30 cellular contexts compared by ENCODE assay signal in genomic region chr5:80782626-80783025, GRCh38.
"Had no signal": no experiment of that assay in that cellular context is flagged by ENCODE, and none has a peak within 500 bp of the region (broad histone marks: within the 10 kb centered on the region; RNA-seq: fewer than 3 reads in every experiment).

No MANE protein-coding gene starts in this region.

- H3K4me3 Mint-ChIP-seq: activated B cell treated with CpG ODN at 0.5 μM for 24 hours; activated CD8-positive, alpha-beta T cell treated with anti-CD3 and anti-CD28 coated beads for 36 hours; activated naive CD4-positive, alpha-beta T cell treated with anti-CD3 and anti-CD28 coated beads, Interleukin-2, amount 50 U/mL, for 24 hours; activated naive CD8-positive, alpha-beta T cell treated with anti-CD3 and anti-CD28 coated beads, Interleukin-2, amount 50 U/mL, for 24 hours; nephron; stimulated activated effector memory CD8-positive, alpha-beta T cell treated with anti-CD3 and anti-CD28 coated beads, Interleukin-12 subunit alpha, Interleukin-12 subunit beta, amount 100 ng/mL, for 72 hours; stimulated activated naive CD8-positive, alpha-beta T cell treated with anti-CD3 and anti-CD28 coated beads, Interleukin-15, Interleukin-2, amounts not matched to agents 100 ng/mL and 50 ng/mL, for 24 hours; type B pancreatic cell had no signal

- H3K36me3 Mint-ChIP-seq: type B pancreatic cell had no signal

- H3K27ac ChIP-seq: cardiac muscle cell, colonic mucosa, heart right ventricle, right lobe of liver, skin epidermis, thoracic aorta, vagina had no signal

- H3K27ac Mint-ChIP-seq: activated B cell treated with CpG ODN at 0.5 μM for 24 hours; activated CD8-positive, alpha-beta T cell treated with anti-CD3 and anti-CD28 coated beads for 36 hours; activated naive CD4-positive, alpha-beta T cell treated with anti-CD3 and anti-CD28 coated beads, Interleukin-2, amount 50 U/mL, for 24 hours; activated naive CD8-positive, alpha-beta T cell treated with anti-CD3 and anti-CD28 coated beads, Interleukin-2, amount 50 U/mL, for 24 hours; activated T-helper 2 cell treated with anti-CD3 and anti-CD28 coated beads, Interferon-gamma antibody, Interleukin-2, Interleukin-4, amounts not matched to agents 10 μg/mL and 5 μg/mL and 100 μg/mL, durations not matched to agents 14 hours and 24 hours and 36 hours; nephron; stimulated activated effector memory CD8-positive, alpha-beta T cell treated with anti-CD3 and anti-CD28 coated beads, Interleukin-12 subunit alpha, Interleukin-12 subunit beta, amount 100 ng/mL, for 72 hours; stimulated activated naive CD8-positive, alpha-beta T cell treated with anti-CD3 and anti-CD28 coated beads, Interleukin-15, Interleukin-2, amounts not matched to agents 100 ng/mL and 50 ng/mL, for 24 hours; type B pancreatic cell had no signal

- H3K9me3 ChIP-seq: colonic mucosa, heart right ventricle, right lobe of liver, thoracic aorta, vagina had no signal

- H3K9me3 Mint-ChIP-seq: activated B cell treated with CpG ODN at 0.5 μM for 24 hours; activated CD8-positive, alpha-beta T cell treated with anti-CD3 and anti-CD28 coated beads for 36 hours; activated naive CD4-positive, alpha-beta T cell treated with anti-CD3 and anti-CD28 coated beads, Interleukin-2, amount 50 U/mL, for 24 hours; activated naive CD8-positive, alpha-beta T cell treated with anti-CD3 and anti-CD28 coated beads, Interleukin-2, amount 50 U/mL, for 24 hours; activated T-helper 2 cell treated with anti-CD3 and anti-CD28 coated beads, Interferon-gamma antibody, Interleukin-2, Interleukin-4, amounts not matched to agents 10 μg/mL and 5 μg/mL and 100 μg/mL, durations not matched to agents 14 hours and 24 hours and 36 hours; nephron; stimulated activated effector memory CD8-positive, alpha-beta T cell treated with anti-CD3 and anti-CD28 coated beads, Interleukin-12 subunit alpha, Interleukin-12 subunit beta, amount 100 ng/mL, for 72 hours; stimulated activated naive CD8-positive, alpha-beta T cell treated with anti-CD3 and anti-CD28 coated beads, Interleukin-15, Interleukin-2, amounts not matched to agents 100 ng/mL and 50 ng/mL, for 24 hours; type B pancreatic cell had no signal

- H3K4me1 Mint-ChIP-seq: activated B cell treated with CpG ODN at 0.5 μM for 24 hours, nephron had no signal

- FAIRE-seq: islet of Langerhans had no signal

- ATAC-seq: activated CD8-positive, alpha-beta T cell treated with anti-CD3 and anti-CD28 coated beads for 36 hours; activated naive CD8-positive, alpha-beta T cell treated with anti-CD3 and anti-CD28 coated beads, Interleukin-2, amount 50 U/mL, for 24 hours; esophagus mucosa; heart right ventricle; left cardiac atrium; left ventricle myocardium superior; right lobe of liver; stimulated activated effector memory CD8-positive, alpha-beta T cell treated with anti-CD3 and anti-CD28 coated beads, Interleukin-12 subunit alpha, Interleukin-12 subunit beta, amount 100 ng/mL, for 72 hours had no signal

- H3K36me3 ChIP-seq: cardiac muscle cell, colonic mucosa, thoracic aorta had no signal

- H3K4me1 ChIP-seq: colonic mucosa, heart right ventricle, right lobe of liver, vagina had no signal

- H3K27me3 ChIP-seq: cardiac muscle cell, colonic mucosa, heart right ventricle, right lobe of liver, vagina had no signal

- DNase-seq: activated B cell treated with CpG ODN at 0.5 μM for 24 hours; activated CD4-positive, alpha-beta T cell treated with anti-CD3 and anti-CD28 coated beads, Interleukin-2, amount 50 U/mL, for 1 hour; activated CD8-positive, alpha-beta T cell treated with anti-CD3 and anti-CD28 coated beads for 36 hours; activated naive CD8-positive, alpha-beta T cell treated with anti-CD3 and anti-CD28 coated beads, Interleukin-2, amount 50 U/mL, for 24 hours; activated T-cell treated with anti-CD3 and anti-CD28 coated beads, Interleukin-2, amount 50 U/mL, for 48 hours; amygdala; cerebellar nuclear complex; colonic mucosa; effector memory CD4-positive, alpha-beta T cell; foreskin fibroblast; heart right ventricle; left cardiac atrium; left ventricle myocardium superior; posterior cingulate gyrus; right lobe of liver; stimulated activated CD4-positive, alpha-beta T cell treated with anti-CD3 and anti-CD28 coated beads, Interleukin-12 subunit alpha, Interleukin-12 subunit beta, amount 100 ng/mL, for 4 hours; stimulated activated CD4-positive, alpha-beta T cell treated with anti-CD3 and anti-CD28 coated beads, Interleukin-4, amount 100 ng/mL, for 1 hour; T-helper 2 cell had no signal

- H3K27me3 Mint-ChIP-seq: activated B cell treated with CpG ODN at 0.5 μM for 24 hours; activated CD8-positive, alpha-beta T cell treated with anti-CD3 and anti-CD28 coated beads for 36 hours; activated naive CD4-positive, alpha-beta T cell treated with anti-CD3 and anti-CD28 coated beads, Interleukin-2, amount 50 U/mL, for 24 hours; activated naive CD8-positive, alpha-beta T cell treated with anti-CD3 and anti-CD28 coated beads, Interleukin-2, amount 50 U/mL, for 24 hours; stimulated activated naive CD8-positive, alpha-beta T cell treated with anti-CD3 and anti-CD28 coated beads, Interleukin-15, Interleukin-2, amounts not matched to agents 100 ng/mL and 50 ng/mL, for 24 hours; type B pancreatic cell had no signal

- H3K4me3 ChIP-seq: cardiac muscle cell, colonic mucosa, heart right ventricle, right lobe of liver, skin epidermis, thoracic aorta, vagina had no signal
